8 cellular contexts compared by ENCODE assay signal in genomic region chr1:224114787-224115175, GRCh38. TPM values are rescaled to one million over a fixed set of nuclear protein-coding genes. Genes with fewer than 3 reads are reported as not detected.
DNase-seq lines count a peak whose midpoint lies in the region; ATAC-seq lines count a peak whose summit lies in the region.

No MANE protein-coding gene starts in this region.

- H3K9me3 ChIP-seq in MG63 (no peaks in the 10 kb centered on the region), mucosa of rectum (ENCODE audit: control insufficient read depth in 2 of 2, low read length in 2 of 2) (no peaks in the 10 kb centered on the region)

- no peaks in the 10 kb centered on the region; the same call in 1 of the 2 replicates for H3K27me3 ChIP-seq in MG63
- H3K27me3 ChIP-seq in mucosa of rectum (ENCODE audit: control insufficient read depth in 2 of 2, insufficient read depth in 2 of 2, low read length in 2 of 2) = no peaks in the 10 kb centered on the region

- peak overlapping the region; percentile 93 for H3K27ac Mint-ChIP-seq in dendritic cell treated with granulocyte-macrophage colony-stimulating factor and Interleukin-4, amounts not matched to agents 40 ng/mL and 50 ng/mL, for 4 days

- peaks cover 9% of the 10 kb centered on the region in 2 donors for H3K4me1 ChIP-seq in mucosa of rectum (ENCODE audit: control insufficient read depth in 2 of 2, insufficient read depth in 2 of 2, low read length in 2 of 2)

- H3K4me1 Mint-ChIP-seq in dendritic cell treated with granulocyte-macrophage colony-stimulating factor and Interleukin-4, amounts not matched to agents 40 ng/mL and 50 ng/mL, for 4 days (ENCODE audit: low read depth) = peaks cover 13% of the 10 kb centered on the region

- ATAC-seq in GM21529 (IDR thresholded peaks at IDR 0.05; ENCODE audit: unreplicated experiment) = no peak

- H3K4me3 ChIP-seq in MG63 (peak overlapping the region; percentile 95), mucosa of rectum (ENCODE audit: low read length in 2 of 2) (peak overlapping the region; percentile 84 to 96)

- H3K9me3 Mint-ChIP-seq in dendritic cell treated with granulocyte-macrophage colony-stimulating factor and Interleukin-4, amounts not matched to agents 40 ng/mL and 50 ng/mL, for 4 days = no peaks in the 10 kb centered on the region

- peak overlapping the region; percentile 88 for H3K4me3 Mint-ChIP-seq in dendritic cell treated with granulocyte-macrophage colony-stimulating factor and Interleukin-4, amounts not matched to agents 40 ng/mL and 50 ng/mL, for 4 days

- intact Hi-C loops in dendritic cell treated with granulocyte-macrophage colony-stimulating factor and Interleukin-4, amounts not matched to agents 40 ng/mL and 50 ng/mL, for 4 days (cut with micrococcal nuclease) = loop anchor here (1.0 to 5.0 kb wide), 4 partner anchors 48 to 242 kb away; partner anchors contain the start of genes CNIH4 and NVL

- peak overlapping the region; percentile 79 to 88 for H3K27ac ChIP-seq in mucosa of rectum (ENCODE audit: low read depth in 2 of 2, low read length in 2 of 2)

- H3K9ac ChIP-seq in mucosa of rectum (ENCODE audit: low read depth in 1 of 2, low read length in 2 of 2) = peak overlapping the region; percentile 87 to 90

- DNase-seq in ELR (ENCODE audit: low read depth) (peak; percentile 40), MG63 (no peak), cerebellar nuclear complex (lab: John Stamatoyannopoulos, UW) (no peak), NCI-H1092 treated with DMSO at 0.1 percent for 48 hours (lab: John Stamatoyannopoulos, UW) (no peak)
- no peak for DNase-seq in effector CD4-positive, alpha-beta T cell

- peaks cover 19% of the 10 kb centered on the region for H3K36me3 Mint-ChIP-seq in dendritic cell treated with granulocyte-macrophage colony-stimulating factor and Interleukin-4, amounts not matched to agents 40 ng/mL and 50 ng/mL, for 4 days (ENCODE audit: low read depth)

- no peaks in the 10 kb centered on the region for H3K27me3 Mint-ChIP-seq in dendritic cell treated with granulocyte-macrophage colony-stimulating factor and Interleukin-4, amounts not matched to agents 40 ng/mL and 50 ng/mL, for 4 days

- H3K36me3 ChIP-seq in MG63 = peaks cover 18% of the 10 kb centered on the region
- H3K36me3 ChIP-seq in mucosa of rectum (ENCODE audit: control insufficient read depth in 2 of 2, insufficient read depth in 2 of 2, low read length in 2 of 2) = no peaks in the 10 kb centered on the region

RNA-seq across cellular contexts. Expression of gene FBXO28, which starts 0.9 kb away (rescaled TPM):
- total RNA-seq in MG63 (2014; rRNA removed; shearing (Covaris generic); ENCODE audit: low replicate concordance) = 34.1 and 40.2 TPM in 2 replicates
